Comparison of ENCODE assay signal across 1 cellular context in genomic region chr17:27598337-27599050, GRCh38.
TF ChIP-seq lines count a peak whose summit lies in the region.

No MANE protein-coding gene starts in this region.

TF ChIP-seq in GM23338, 12 proteins besides CTCF, POLR2A, EP300 and RAD21 (continued from another document):
- no peak for TF ChIP-seq ZNF462 (CRISPR knock-in tag; IDR thresholded peaks at IDR 0.05)
- TF ChIP-seq CREB1 (CRISPR knock-in tag; IDR thresholded peaks at IDR 0.05; ENCODE audit: low read depth), result no peak
- no peak for TF ChIP-seq ETS1 (IDR thresholded peaks at IDR 0.05)
- TF ChIP-seq NANOG (IDR thresholded peaks at IDR 0.05; ENCODE audit: borderline replicate concordance), result no peak
- TF ChIP-seq ZNF331 (CRISPR knock-in tag; IDR thresholded peaks at IDR 0.05; ENCODE audit: low read depth), result no peak
- TF ChIP-seq STAT1 (IDR thresholded peaks at IDR 0.05; ENCODE audit: unreplicated experiment), result no peak
- no peak for TF ChIP-seq ZNF114 (CRISPR knock-in tag; IDR thresholded peaks at IDR 0.05)
- TF ChIP-seq EZH2phosphoT487 (IDR thresholded peaks at IDR 0.05; ENCODE audit: unreplicated experiment), result no peak
- no peak for TF ChIP-seq JUNB (IDR thresholded peaks at IDR 0.05; ENCODE audit: unreplicated experiment)
